In genomic region chr7:102494473-102495163, GRCh38 we compare ENCODE assay signal across 7 cellular contexts. TPM values are rescaled to one million over a fixed set of nuclear protein-coding genes. Genes with fewer than 3 reads are reported as not detected.
DNase-seq lines count a peak whose midpoint lies in the region; ATAC-seq and TF ChIP-seq lines count a peak whose summit lies in the region.
"Not testable (repeated sequence)": the region's sequence is repeated elsewhere in the genome, so short reads cannot be mapped to it uniquely, and the experiment has no call there.

No MANE protein-coding gene starts in this region.

- TF ChIP-seq POLR2A in right lobe of liver (IDR thresholded peaks at IDR 0.05): not testable (repeated sequence)

- H3K9me3 Mint-ChIP-seq in activated naive CD4-positive, alpha-beta T cell treated with anti-CD3 and anti-CD28 coated beads, Interleukin-2, amount 50 U/mL, for 72 hours: not testable (repeated sequence)

- not testable (repeated sequence) for H3K4me1 ChIP-seq in right lobe of liver

- not testable (repeated sequence) for H3K36me3 Mint-ChIP-seq in activated naive CD4-positive, alpha-beta T cell treated with anti-CD3 and anti-CD28 coated beads, Interleukin-2, amount 50 U/mL, for 72 hours

- not testable (repeated sequence) for H3K27me3 ChIP-seq in right lobe of liver

- not testable (repeated sequence) for H3K36me3 ChIP-seq in right lobe of liver

- H3K9me3 ChIP-seq in right lobe of liver: not testable (repeated sequence)

- not testable (repeated sequence) for DNase-seq in activated naive CD4-positive, alpha-beta T cell treated with anti-CD3 and anti-CD28 coated beads, Interleukin-2, amount 50 U/mL, for 72 hours (ENCODE audit: low spot score in 2 of 2); right lobe of liver

- no CpG with 5 or more reads among the region's 68 CpGs for WGBS in right lobe of liver (ENCODE audit: insufficient coverage, low coverage, low lambda C conversion rate, missing lambda C conversion rate)

- H3K27ac ChIP-seq in right lobe of liver: not testable (repeated sequence)

- H3K4me3 ChIP-seq in right lobe of liver: not testable (repeated sequence)

- ATAC-seq in GM18868 (IDR thresholded peaks at IDR 0.05; ENCODE audit: unreplicated experiment) (peak; percentile 70), GM21367 (IDR thresholded peaks at IDR 0.05; ENCODE audit: unreplicated experiment) (peak; percentile 63), HG02642 (IDR thresholded peaks at IDR 0.05; ENCODE audit: poor library complexity, unreplicated experiment) (peak; percentile 71), HG03097 (IDR thresholded peaks at IDR 0.05; ENCODE audit: low FRiP score, unreplicated experiment) (peak; percentile 51), HG03565 (IDR thresholded peaks at IDR 0.05; ENCODE audit: unreplicated experiment) (peak; percentile 55), right lobe of liver (peak; percentile 20 to 63 (median 46))
- ATAC-seq in activated naive CD4-positive, alpha-beta T cell treated with anti-CD3 and anti-CD28 coated beads, Interleukin-2, amount 50 U/mL, for 72 hours: peak; percentile 72 to 80

- not testable (repeated sequence) for H3K27ac Mint-ChIP-seq in activated naive CD4-positive, alpha-beta T cell treated with anti-CD3 and anti-CD28 coated beads, Interleukin-2, amount 50 U/mL, for 72 hours

- TF ChIP-seq CTCF in right lobe of liver (IDR thresholded peaks at IDR 0.05): not testable (repeated sequence)

- intact Hi-C loops in right lobe of liver (cut with DNase I): not testable (repeated sequence)

RNA-seq across cellular contexts. Expression of gene POLR2J, which starts 15.9 kb away (rescaled TPM):
- total RNA-seq in activated naive CD4-positive, alpha-beta T cell treated with anti-CD3 and anti-CD28 coated beads, Interleukin-2, amount 50 U/mL, for 72 hours: 10 to 100 TPM; 56.9 to 79.6 TPM
- 10 to 100 TPM; 18.8 to 27.1 (median 20.3) TPM for total RNA-seq in right lobe of liver

RNA-seq across cellular contexts. Expression of gene RASA4B, which starts 23.0 kb away (rescaled TPM):
- 10 to 100 TPM; 21.8 to 23.9 TPM for total RNA-seq in activated naive CD4-positive, alpha-beta T cell treated with anti-CD3 and anti-CD28 coated beads, Interleukin-2, amount 50 U/mL, for 72 hours
- 1 to 10 TPM; 1.1 to 3.4 (median 2.7) TPM for total RNA-seq in right lobe of liver

RNA-seq across cellular contexts. Expression of gene LRWD1, which starts 29.8 kb away (rescaled TPM):
- total RNA-seq in activated naive CD4-positive, alpha-beta T cell treated with anti-CD3 and anti-CD28 coated beads, Interleukin-2, amount 50 U/mL, for 72 hours: 10 to 100 TPM; 11.6 to 12.5 TPM
- 10 to 100 TPM in 4 of 6 experiments, 1 to 10 TPM in 2; 8.3 to 15.5 (median 12.9) TPM for total RNA-seq in right lobe of liver

RNA-seq across cellular contexts. Expression of gene ALKBH4, which starts 30.0 kb away (rescaled TPM):
- 1 to 10 TPM; 8.2 to 9.3 TPM for total RNA-seq in activated naive CD4-positive, alpha-beta T cell treated with anti-CD3 and anti-CD28 coated beads, Interleukin-2, amount 50 U/mL, for 72 hours
- 10 to 100 TPM in 1 of 6 experiments, 1 to 10 TPM in 5; 3.7 to 11.7 (median 5.6) TPM for total RNA-seq in right lobe of liver

RNA-seq across cellular contexts. Expression of gene UPK3BL2, which starts 48.9 kb away (rescaled TPM):
- 10 to 100 TPM; 23.3 to 26.0 TPM for total RNA-seq in activated naive CD4-positive, alpha-beta T cell treated with anti-CD3 and anti-CD28 coated beads, Interleukin-2, amount 50 U/mL, for 72 hours
- 10 to 100 TPM in 2 of 6 experiments, 1 to 10 TPM in 2, under 1 TPM in 1, not detected in 1; 0.43 to 10.8 (median 7.9) TPM for total RNA-seq in right lobe of liver

Comparison
In these comparisons a context has a peak if more than half of its experiments do, and no peak if none do; other contexts are left out.
1. RNA of gene RASA4B, which starts 23.0 kb away (total RNA-seq): 21.8 to 23.9 TPM in activated naive CD4-positive, alpha-beta T cell treated with anti-CD3 and anti-CD28 coated beads, Interleukin-2, amount 50 U/mL, for 72 hours; 1.1 to 3.4 TPM in right lobe of liver; every median in the first group is over 4 times any median in the second.
2. Peak in every context shown above with its lines, with median percentiles within 50 percentile points of each other: ATAC-seq.